In genomic region chr14:61298834-61299233, GRCh38 we compare ENCODE assay signal across 20 cellular contexts. TPM values are rescaled to one million over a fixed set of nuclear protein-coding genes. Genes with fewer than 3 reads are reported as not detected.
DNase-seq lines count a peak whose midpoint lies in the region; ATAC-seq and TF ChIP-seq lines count a peak whose summit lies in the region.
"Had no signal": no experiment of that assay in that cellular context is flagged by ENCODE, and none has a peak within 500 bp of the region (broad histone marks: within the 10 kb centered on the region; RNA-seq: fewer than 3 reads in every experiment).

No MANE protein-coding gene starts in this region.

- no peak for DNase-seq in CD4-positive, alpha-beta T cell
- DNase-seq in DND-41 (no peak), esophagus muscularis mucosa (ENCODE audit: extremely low spot score) (peak; percentile 8), hippocampal formation (lab: John Stamatoyannopoulos, UW) (no peak), RWPE1 (ENCODE audit: low spot score) (no peak)
- DNase-seq: AML-193, DMS79, GM23248, HCEC 1CT, MG63, NCI-H1092, NCI-H2081 treated with DMSO at 0.1 percent for 48 hours, NCI-H510A treated with DMSO at 0.1 percent for 48 hours had no signal

- H3K4me1 ChIP-seq in DND-41 (ENCODE audit: insufficient read depth, low read length) (peaks cover 41% of the 10 kb centered on the region), esophagus muscularis mucosa (peaks cover 0 to 4% (median 0%) of the 10 kb centered on the region in 4 donors)

- no peak for TF ChIP-seq CTCF in CD4-positive, alpha-beta T cell (IDR thresholded peaks at IDR 0.05)
- TF ChIP-seq CTCF in DND-41 (IDR thresholded peaks at IDR 0.05; ENCODE audit: borderline replicate concordance, extremely low read depth, low read length, poor library complexity, severe bottlenecking), result no peak
- TF ChIP-seq CTCF in esophagus muscularis mucosa (IDR thresholded peaks at IDR 0.05), result no peak
- TF ChIP-seq CTCF in RWPE1 (conservative IDR thresholded peaks at IDR 0.05; ENCODE audit: low read depth), result no peak

- H3K4me3 ChIP-seq in DND-41 (ENCODE audit: low read depth in 1 of 2, low read length in 2 of 2) (no peak overlapping the region), esophagus muscularis mucosa (no peak overlapping the region)
- H3K4me3 ChIP-seq: GM23248, MG63 had no signal

- CTCF ChIA-PET in CD4-positive, alpha-beta T cell (lab: Charles Lee), result interaction anchor here (1.4 kb wide), 1 partner anchor 432 kb away, joined by 3 read pairs; no protein-coding TSS in a partner anchor
- CTCF ChIA-PET in RWPE1 (lab: Yijun Ruan, JAX), result interaction anchor here (0.5 kb wide), 1 partner anchor 713 kb away, joined by 3 read pairs; no protein-coding TSS in a partner anchor

- TF ChIP-seq POLR2A in esophagus muscularis mucosa (IDR thresholded peaks at IDR 0.05; ENCODE audit: low read depth), result no peak

- no peaks in the 10 kb centered on the region for H3K9me3 Mint-ChIP-seq in CD4-positive, alpha-beta T cell
- H3K9me3 Mint-ChIP-seq in activated naive CD8-positive, alpha-beta T cell (ENCODE audit: low read depth), result no peaks in the 10 kb centered on the region
- H3K9me3 Mint-ChIP-seq: CD14-positive monocyte had no signal

- no peaks in the 10 kb centered on the region for H3K9me3 ChIP-seq in CD4-positive, alpha-beta T cell (ENCODE audit: control insufficient read depth, low read length)
- no peaks in the 10 kb centered on the region for H3K9me3 ChIP-seq in DND-41 (ENCODE audit: insufficient read depth, low read length, severe bottlenecking)
- H3K9me3 ChIP-seq in esophagus muscularis mucosa, result no peaks in the 10 kb centered on the region
- H3K9me3 ChIP-seq: MG63 had no signal

- H3K4me3 Mint-ChIP-seq in CD4-positive, alpha-beta T cell, result peak overlapping the region; percentile 44
- no peak overlapping the region for H3K4me3 Mint-ChIP-seq in activated naive CD8-positive, alpha-beta T cell
- H3K4me3 Mint-ChIP-seq: CD14-positive monocyte had no signal

- H2AFZ ChIP-seq in DND-41 (ENCODE audit: low read depth, low read length), result no peak overlapping the region
- H2AFZ ChIP-seq: GM23248 had no signal

- peak overlapping the region; percentile 35 for H3K27ac Mint-ChIP-seq in CD4-positive, alpha-beta T cell
- H3K27ac Mint-ChIP-seq in activated naive CD8-positive, alpha-beta T cell, result peak overlapping the region; percentile 87

- H4K20me1 ChIP-seq in DND-41 (ENCODE audit: insufficient read depth, low read length), result no peaks in the 10 kb centered on the region

- H3K36me3 Mint-ChIP-seq in CD4-positive, alpha-beta T cell (ENCODE audit: low read depth), result peaks cover 8% of the 10 kb centered on the region
- H3K36me3 Mint-ChIP-seq in activated naive CD8-positive, alpha-beta T cell, result peaks cover 5% of the 10 kb centered on the region
- H3K36me3 Mint-ChIP-seq: CD14-positive monocyte had no signal

- peaks cover 56% of the 10 kb centered on the region for H3K4me1 Mint-ChIP-seq in CD4-positive, alpha-beta T cell (ENCODE audit: low read depth)
- H3K4me1 Mint-ChIP-seq in activated naive CD8-positive, alpha-beta T cell (ENCODE audit: low read depth), result peaks cover 56% of the 10 kb centered on the region
- H3K4me1 Mint-ChIP-seq: CD14-positive monocyte had no signal

- H3K4me2 ChIP-seq in DND-41 (ENCODE audit: insufficient read depth, low read length), result no peak overlapping the region
- H3K4me2 ChIP-seq: KMS-11 had no signal

- no peaks in the 10 kb centered on the region for H3K36me3 ChIP-seq in DND-41 (ENCODE audit: insufficient read depth, low read length)
- H3K36me3 ChIP-seq in esophagus muscularis mucosa, result no peaks in the 10 kb centered on the region
- H3K36me3 ChIP-seq: MG63 had no signal

- H3K9ac ChIP-seq in DND-41 (ENCODE audit: low read depth, low read length), result no peak overlapping the region
- H3K9ac ChIP-seq: GM23248, KMS-11 had no signal

- no peaks in the 10 kb centered on the region for H3K27me3 Mint-ChIP-seq in CD4-positive, alpha-beta T cell
- no peaks in the 10 kb centered on the region for H3K27me3 Mint-ChIP-seq in activated naive CD8-positive, alpha-beta T cell

- 56% methylated on average over 3 of the region's 3 CpGs for WGBS in esophagus muscularis mucosa

- POLR2A ChIA-PET in CD4-positive, alpha-beta T cell (lab: Charles Lee), result interaction anchor here (1.1 to 2.0 kb wide), 3 partner anchors 23 to 154 kb away, joined by 4 to 7 read pairs (median 6); partner anchors contain the start of gene PRKCH
- POLR2A ChIA-PET in RWPE1 (lab: Yijun Ruan, JAX; ENCODE audit: low non-redundant PET), result no interaction called here

- intact Hi-C loops in CD4-positive, alpha-beta T cell (cut with DNase I, micrococcal nuclease), result loop anchor here in 1 of 2 experiments (2.0 to 5.0 kb wide), 3 partner anchors 20 to 538 kb away; no protein-coding TSS in a partner anchor
- intact Hi-C loops in esophagus muscularis mucosa (cut with DNase I), result loop anchor here (10.0 kb wide), 2 partner anchors 146 to 536 kb away; no protein-coding TSS in a partner anchor

- TF ChIP-seq EP300 in esophagus muscularis mucosa (IDR thresholded peaks at IDR 0.05), result no peak

- H3K79me2 ChIP-seq in DND-41 (ENCODE audit: insufficient read depth, low read length), result no peaks in the 10 kb centered on the region

- H3K27me3 ChIP-seq in CD4-positive, alpha-beta T cell (ENCODE audit: control insufficient read depth, insufficient read depth, low read length), result no peaks in the 10 kb centered on the region
- H3K27me3 ChIP-seq in DND-41 (ENCODE audit: insufficient read depth, low read length, poor library complexity), result no peaks in the 10 kb centered on the region
- H3K27me3 ChIP-seq in esophagus muscularis mucosa, result no peaks in the 10 kb centered on the region
- H3K27me3 ChIP-seq: MG63 had no signal

- ATAC-seq in CD4-positive, alpha-beta T cell (ENCODE audit: poor library complexity), result no peak
- ATAC-seq in DND-41 (ENCODE audit: insufficient read depth, low read depth) (no peak), HG03097 (IDR thresholded peaks at IDR 0.05; ENCODE audit: low FRiP score, unreplicated experiment) (no peak), HG02759 (IDR thresholded peaks at IDR 0.05; ENCODE audit: unreplicated experiment) (no peak)
- ATAC-seq: Panc1, Right ventricle myocardium inferior had no signal

- no peak overlapping the region for H3K27ac ChIP-seq in CD4-positive, alpha-beta T cell (ENCODE audit: low read depth, low read length)
- H3K27ac ChIP-seq in DND-41 (ENCODE audit: low read length) (0 out of 2 replicates have a peak overlapping the region, but pooled peaks have one; percentile 7), esophagus muscularis mucosa (replicated peaks in 1 of 4) (no peak overlapping the region), RWPE1 (no peak overlapping the region)
- H3K27ac ChIP-seq: GM23248, KMS-11 had no signal

RNA-seq across cellular contexts. Expression of gene TMEM30B, which starts 17.7 kb away (rescaled TPM):
- total RNA-seq in CD4-positive, alpha-beta T cell, result 1 to 10 TPM; 8.9 to 9.1 TPM
- 1 to 10 TPM in 3 of 4 donors, under 1 TPM in 1; 0.83 to 4.4 (median 3.0) TPM for total RNA-seq in esophagus muscularis mucosa

RNA-seq across cellular contexts. Expression of gene PRKCH, which starts 22.5 kb away (rescaled TPM):
- total RNA-seq in CD4-positive, alpha-beta T cell, result 100 to 1,000 TPM; 378 to 385 TPM
- 10 to 100 TPM; 13.3 to 67.6 (median 32.2) TPM for total RNA-seq in esophagus muscularis mucosa

Comparison
In these comparisons a context has a peak if more than half of its experiments do, and no peak if none do; other contexts are left out.
1. RNA of gene PRKCH, which starts 22.5 kb away (total RNA-seq): 378 to 385 TPM in CD4-positive, alpha-beta T cell; 13.3 to 67.6 TPM in esophagus muscularis mucosa; every median in the first group is over 4 times any median in the second.